21 cellular contexts compared by ENCODE assay signal in genomic region chr11:82754410-82754809, GRCh38. TPM values are rescaled to one million over a fixed set of nuclear protein-coding genes. Genes with fewer than 3 reads are reported as not detected.
"Had no signal": no experiment of that assay in that cellular context is flagged by ENCODE, and none has a peak within 500 bp of the region (broad histone marks: within the 10 kb centered on the region; RNA-seq: fewer than 3 reads in every experiment).

No MANE protein-coding gene starts in this region.

- H3K9me3 ChIP-seq: ascending aorta, lower lobe of right lung, pancreas, tibial nerve had no signal

- H2AFZ ChIP-seq: neural progenitor cell had no signal

- H3K27ac Mint-ChIP-seq: activated B cell treated with CpG ODN at 0.5 μM for 24 hours; activated CD8-positive, alpha-beta T cell treated with anti-CD3 and anti-CD28 coated beads, Interleukin-2, amount 10 ng/mL, durations not matched to agents 7 days and 5 days; activated naive CD8-positive, alpha-beta T cell treated with anti-CD3 and anti-CD28 coated beads for 36 hours; activated T-cell treated with anti-CD3 and anti-CD28 coated beads, Interleukin-2, amount 50 U/mL, for 72 hours; neural progenitor cell; stimulated activated naive B cell treated with anti-CD40 and anti-IgM and Interleukin-4, amounts not matched to agents 10 μg/mL and 1 μg/mL and 100 μg/mL, for 72 hours had no signal

- DNase-seq: activated B cell treated with CpG ODN at 0.5 μM for 24 hours; activated CD4-positive, alpha-beta T cell treated with anti-CD3 and anti-CD28 coated beads for 48 hours; activated CD8-positive, alpha-beta memory T cell treated with anti-CD3 and anti-CD28 coated beads, Interleukin-2, amount 50 U/mL, for 4 hours; activated CD8-positive, alpha-beta T cell treated with anti-CD3 and anti-CD28 coated beads, Interleukin-2, amount 10 ng/mL, durations not matched to agents 7 days and 5 days; activated naive CD8-positive, alpha-beta T cell treated with anti-CD3 and anti-CD28 coated beads for 36 hours; activated T-cell treated with anti-CD3 and anti-CD28 coated beads, Interleukin-2, amount 50 U/mL, for 72 hours; effector memory CD4-positive, alpha-beta T cell; glutamatergic neuron; left colon; lower lobe of right lung; midbrain; pancreas; retina; stimulated activated CD4-positive, alpha-beta T cell treated with anti-CD3 and anti-CD28 coated beads, Interleukin-2, amount 100 ng/mL, for 48 hours; stimulated activated naive B cell treated with anti-CD40 and anti-IgM and Interleukin-4, amounts not matched to agents 10 μg/mL and 1 μg/mL and 100 μg/mL, for 72 hours had no signal

- H3K4me3 Mint-ChIP-seq: activated B cell treated with CpG ODN at 0.5 μM for 24 hours; activated CD8-positive, alpha-beta T cell treated with anti-CD3 and anti-CD28 coated beads, Interleukin-2, amount 10 ng/mL, durations not matched to agents 7 days and 5 days; activated naive CD8-positive, alpha-beta T cell treated with anti-CD3 and anti-CD28 coated beads for 36 hours; activated T-cell treated with anti-CD3 and anti-CD28 coated beads, Interleukin-2, amount 50 U/mL, for 72 hours; neural progenitor cell; stimulated activated naive B cell treated with anti-CD40 and anti-IgM and Interleukin-4, amounts not matched to agents 10 μg/mL and 1 μg/mL and 100 μg/mL, for 72 hours had no signal

- H3K4me3 ChIP-seq: coronary artery, lower lobe of right lung, neural progenitor cell, pancreas, tibial nerve had no signal

- H3K4me2 ChIP-seq: neural progenitor cell had no signal

- H3K36me3 Mint-ChIP-seq: activated naive CD8-positive, alpha-beta T cell treated with anti-CD3 and anti-CD28 coated beads for 36 hours; neural progenitor cell; stimulated activated naive B cell treated with anti-CD40 and anti-IgM and Interleukin-4, amounts not matched to agents 10 μg/mL and 1 μg/mL and 100 μg/mL, for 72 hours had no signal

- H3K9ac ChIP-seq: neural progenitor cell had no signal

- H3K9me3 Mint-ChIP-seq: activated B cell treated with CpG ODN at 0.5 μM for 24 hours; activated T-cell treated with anti-CD3 and anti-CD28 coated beads, Interleukin-2, amount 50 U/mL, for 72 hours; stimulated activated naive B cell treated with anti-CD40 and anti-IgM and Interleukin-4, amounts not matched to agents 10 μg/mL and 1 μg/mL and 100 μg/mL, for 72 hours had no signal

- H3K4me1 ChIP-seq: foreskin keratinocyte, lower lobe of right lung had no signal

- H3K36me3 ChIP-seq: ascending aorta, lower lobe of right lung, neural progenitor cell, pancreas, tibial nerve had no signal

- ATAC-seq: activated CD8-positive, alpha-beta T cell treated with anti-CD3 and anti-CD28 coated beads, Interleukin-2, amount 10 ng/mL, durations not matched to agents 7 days and 5 days; activated T-cell treated with anti-CD3 and anti-CD28 coated beads, Interleukin-2, amount 50 U/mL, for 72 hours; foreskin keratinocyte; left colon; lower lobe of right lung; pancreas; stimulated activated naive B cell treated with anti-CD40 and anti-IgM and Interleukin-4, amounts not matched to agents 10 μg/mL and 1 μg/mL and 100 μg/mL, for 72 hours had no signal

- H3K27me3 Mint-ChIP-seq: activated naive CD8-positive, alpha-beta T cell treated with anti-CD3 and anti-CD28 coated beads for 36 hours had no signal

- H3K27ac ChIP-seq: ascending aorta, coronary artery, foreskin keratinocyte, lower lobe of right lung, neural progenitor cell, pancreas, tibial nerve had no signal

- H3K27me3 ChIP-seq: ascending aorta, pancreas, tibial nerve had no signal

RNA-seq across cellular contexts. Expression of gene FAM181B, which starts 20.7 kb away (rescaled TPM):
- total RNA-seq: activated B cell treated with CpG ODN at 0.5 μM for 24 hours; activated CD8-positive, alpha-beta T cell treated with anti-CD3 and anti-CD28 coated beads, Interleukin-2, amount 10 ng/mL, durations not matched to agents 7 days and 5 days; activated naive CD8-positive, alpha-beta T cell treated with anti-CD3 and anti-CD28 coated beads for 36 hours; activated T-cell treated with anti-CD3 and anti-CD28 coated beads, Interleukin-2, amount 50 U/mL, for 72 hours; ascending aorta; T-helper 2 cell treated with Interferon-gamma antibody and Interleukin-4, amounts not matched to agents 100 ng/mL and 5 ng/mL, for 36 hours had no signal
